In the genomic region with DNA sequence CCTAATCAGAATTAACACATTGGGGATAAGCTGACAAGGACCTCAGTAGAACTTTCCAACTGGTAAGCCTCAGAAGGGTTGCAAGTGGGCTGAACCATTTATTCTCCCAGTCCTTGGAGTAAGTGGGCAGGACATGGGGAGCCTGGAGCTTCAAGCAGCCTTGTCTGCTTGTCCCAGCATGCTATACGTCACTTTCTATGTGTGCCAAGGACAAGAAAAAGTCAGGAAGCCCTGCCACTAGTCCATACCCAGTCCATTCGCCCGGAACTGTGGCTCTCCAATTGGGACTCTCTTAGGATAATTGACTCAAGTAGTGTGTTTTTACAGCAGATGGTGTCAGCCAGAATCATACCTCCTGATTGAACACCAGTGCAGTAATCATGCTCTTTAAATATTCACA, we compare ENCODE assay signal across 22 cellular contexts.
A peak's percentile ranks its signal among the peaks of the same experiment; 100 is the strongest.
DNase-seq lines count a peak whose midpoint lies in the region; ATAC-seq and TF ChIP-seq lines count a peak whose summit lies in the region.
"Had no signal": no experiment of that assay in that cellular context is flagged by ENCODE, and none has a peak within 500 bp of the region (broad histone marks: within the 10 kb centered on the region; RNA-seq: fewer than 3 reads in every experiment).

No MANE protein-coding gene starts in this region.

- WGBS in thyroid gland, 2 donors: 12 to 29% methylated on average over 3 of the region's 3 CpGs

- ATAC-seq in HG03175 (IDR thresholded peaks at IDR 0.05; ENCODE audit: unreplicated experiment) (no peak), GM18909 (IDR thresholded peaks at IDR 0.05; ENCODE audit: poor library complexity, unreplicated experiment) (no peak)
- ATAC-seq: A549, GM12878 had no signal

- no peak overlapping the region for H3K4me3 ChIP-seq in thyroid gland (replicated peaks in 1 of 3)
- H3K4me3 ChIP-seq: A549; BLaER1 treated with 17β-estradiol and CSF1 and Interleukin-3, amounts not matched to agents 10 nM and 100 nM; GM12878; GM23248 had no signal

- no peaks in the 10 kb centered on the region for H3K36me3 ChIP-seq in thyroid gland
- H3K36me3 ChIP-seq: BE2C; BLaER1 treated with 17β-estradiol and CSF1 and Interleukin-3, amounts not matched to agents 10 nM and 100 nM had no signal

- DNase-seq in NCI-H2171 treated with DMSO at 0.1 percent for 48 hours (lab: John Stamatoyannopoulos, UW) (peak; percentile 30), NCI-H2171 (lab: John Stamatoyannopoulos, UW) (no peak), NCI-H524 (lab: John Stamatoyannopoulos, UW) (peak; percentile 43 to 76), cerebellum (ENCODE audit: low spot score) (peak; percentile 10), thyroid gland (peak; percentile 88 to 90)
- DNase-seq: 8988T; ACHN; AML-193; BE2C; CD4-positive, alpha-beta T cell; CD8-positive, alpha-beta memory T cell; DMS153; DND-41; GDM1; GM23248; H7; HCEC 1CT had no signal

- TF ChIP-seq CTCF in thyroid gland (IDR thresholded peaks at IDR 0.05): no peak

- TF ChIP-seq POLR2A in thyroid gland (IDR thresholded peaks at IDR 0.05): no peak

- peak overlapping the region; percentile 60 to 75 (median 71) for H3K27ac ChIP-seq in thyroid gland
- H3K27ac ChIP-seq: A549; BLaER1 treated with 17β-estradiol and CSF1 and Interleukin-3, amounts not matched to agents 10 nM and 100 nM; GM23248 had no signal

- peaks cover 16 to 39% of the 10 kb centered on the region in 2 donors for H3K4me1 ChIP-seq in thyroid gland
- H3K4me1 ChIP-seq: A549; BE2C; BLaER1 treated with 17β-estradiol and CSF1 and Interleukin-3, amounts not matched to agents 10 nM and 100 nM had no signal

- no peaks in the 10 kb centered on the region for H3K9me3 ChIP-seq in thyroid gland
- H3K9me3 ChIP-seq: A549; BE2C; BLaER1 treated with 17β-estradiol and CSF1 and Interleukin-3, amounts not matched to agents 10 nM and 100 nM had no signal

- H3K27me3 ChIP-seq in thyroid gland: no peaks in the 10 kb centered on the region
- H3K27me3 ChIP-seq: BLaER1 treated with 17β-estradiol and CSF1 and Interleukin-3, amounts not matched to agents 10 nM and 100 nM had no signal

- intact Hi-C loops in thyroid gland (cut with DNase I): no loop called here
